1 cellular context compared by ENCODE assay signal in genomic region chr10:121500591-121501341, GRCh38.
TF ChIP-seq lines count a peak whose summit lies in the region.

No MANE protein-coding gene starts in this region.

TF ChIP-seq in HEK293, 187 proteins besides CTCF, POLR2A, EP300 and RAD21 (continued from another document and continues in another):
- TF ChIP-seq ZBTB49 (tag by site-specific recombination; IDR thresholded peaks at IDR 0.05; ENCODE audit: low read depth), result no peak
- TF ChIP-seq KLF9 (tag by site-specific recombination; IDR thresholded peaks at IDR 0.05; ENCODE audit: low read depth), result no peak; the same call in 1 of the 2 replicates
- TF ChIP-seq ZNF571 (tag by site-specific recombination; IDR thresholded peaks at IDR 0.05), result no peak
- TF ChIP-seq MZF1 (tag by site-specific recombination; IDR thresholded peaks at IDR 0.05; ENCODE audit: borderline replicate concordance), result peak; percentile 70; the same call in 1 of the 2 replicates
- no peak for TF ChIP-seq HOXC10 (CRISPR knock-in tag; IDR thresholded peaks at IDR 0.05)
- TF ChIP-seq ZNF585B (tag by site-specific recombination; IDR thresholded peaks at IDR 0.05), result no peak
- TF ChIP-seq ZNF513 (tag by site-specific recombination; IDR thresholded peaks at IDR 0.05), result no peak
- no peak for TF ChIP-seq ZFP3 (tag by site-specific recombination; IDR thresholded peaks at IDR 0.05; ENCODE audit: low read depth)
- TF ChIP-seq ZNF416 (tag by site-specific recombination; IDR thresholded peaks at IDR 0.05), result no peak
- TF ChIP-seq ZNF426 (tag by site-specific recombination; IDR thresholded peaks at IDR 0.05), result no peak
- no peak for TF ChIP-seq ZSCAN18 (tag by site-specific recombination; IDR thresholded peaks at IDR 0.05)
- TF ChIP-seq OSR2 (tag by site-specific recombination; IDR thresholded peaks at IDR 0.05), result peak; percentile 95
- peak; percentile 52 for TF ChIP-seq ZBTB17 (tag by site-specific recombination; IDR thresholded peaks at IDR 0.05)
- no peak for TF ChIP-seq ZNF624 (tag by site-specific recombination; IDR thresholded peaks at IDR 0.05)
- peak; percentile 88 for TF ChIP-seq KLF1 (tag by site-specific recombination; IDR thresholded peaks at IDR 0.05)
- peak; percentile 87 for TF ChIP-seq ZNF580 (tag by site-specific recombination; IDR thresholded peaks at IDR 0.05)
- no peak for TF ChIP-seq ZNF645 (tag by site-specific recombination; IDR thresholded peaks at IDR 0.05)
- TF ChIP-seq IKZF3 (tag by site-specific recombination; IDR thresholded peaks at IDR 0.05), result peak; percentile 56; the same call in 1 of the 2 replicates
- peak; percentile 84 for TF ChIP-seq ZNF639 (tag by site-specific recombination; IDR thresholded peaks at IDR 0.05)
- no peak for TF ChIP-seq PBX3 (CRISPR knock-in tag; IDR thresholded peaks at IDR 0.05)
- no peak for TF ChIP-seq ZNF202 (tag by site-specific recombination; IDR thresholded peaks at IDR 0.05; ENCODE audit: borderline replicate concordance)
- TF ChIP-seq GLI2 (tag by site-specific recombination; IDR thresholded peaks at IDR 0.05; ENCODE audit: borderline replicate concordance, low read depth), result peak; percentile 92
- no peak for TF ChIP-seq ZNF23 (tag by site-specific recombination; IDR thresholded peaks at IDR 0.05; ENCODE audit: borderline replicate concordance)
- TF ChIP-seq AEBP2 (tag by site-specific recombination; IDR thresholded peaks at IDR 0.05; ENCODE audit: borderline replicate concordance), result no peak
- 0 out of 2 replicates have a peak, but pooled peaks have one; percentile 42 for TF ChIP-seq ZNF692 (tag by site-specific recombination; IDR thresholded peaks at IDR 0.05)
- TF ChIP-seq GLIS2 (tag by site-specific recombination; IDR thresholded peaks at IDR 0.05), result no peak; the same call in 1 of the 2 replicates
- no peak for TF ChIP-seq ZNF514 (tag by site-specific recombination; IDR thresholded peaks at IDR 0.05)
- no peak for TF ChIP-seq ZNF26 (tag by site-specific recombination; IDR thresholded peaks at IDR 0.05)
- TF ChIP-seq ZNF184 (tag by site-specific recombination; IDR thresholded peaks at IDR 0.05), result peak; percentile 63; the same call in 1 of the 2 replicates
- no peak for TF ChIP-seq REPIN1 (tag by site-specific recombination; IDR thresholded peaks at IDR 0.05; ENCODE audit: low read depth)
- no peak for TF ChIP-seq SP3 (tag by site-specific recombination; IDR thresholded peaks at IDR 0.05)
- TF ChIP-seq HIC1 (tag by site-specific recombination; IDR thresholded peaks at IDR 0.05), result peak; percentile 40; the same call in 1 of the 2 replicates
- TF ChIP-seq ZNF19 (tag by site-specific recombination; IDR thresholded peaks at IDR 0.05; ENCODE audit: low read depth), result no peak
- TF ChIP-seq PRDM1 (tag by site-specific recombination; IDR thresholded peaks at IDR 0.05), result no peak
- no peak for TF ChIP-seq ZNF157 (tag by site-specific recombination; IDR thresholded peaks at IDR 0.05)
- no peak for TF ChIP-seq REST (tag by site-specific recombination; IDR thresholded peaks at IDR 0.05)
- TF ChIP-seq ZNF660 (tag by site-specific recombination; IDR thresholded peaks at IDR 0.05), result 0 out of 2 replicates have a peak, but pooled peaks have one; percentile 31
